Comparison of ENCODE assay signal across 10 cellular contexts in genomic region chr9:70422371-70423043, GRCh38. TPM values are rescaled to one million over a fixed set of nuclear protein-coding genes. Genes with fewer than 3 reads are reported as not detected.
A peak's percentile ranks its signal among the peaks of the same experiment; 100 is the strongest.
DNase-seq lines count a peak whose midpoint lies in the region; ATAC-seq and TF ChIP-seq lines count a peak whose summit lies in the region.
"Had no signal": no experiment of that assay in that cellular context is flagged by ENCODE, and none has a peak within 500 bp of the region (broad histone marks: within the 10 kb centered on the region; RNA-seq: fewer than 3 reads in every experiment).

No MANE protein-coding gene starts in this region.

- H3K27me3 Mint-ChIP-seq in naive thymus-derived CD8-positive, alpha-beta T cell, result no peaks in the 10 kb centered on the region

- H3K4me3 ChIP-seq in heart right ventricle, result no peak overlapping the region
- no peak overlapping the region for H3K4me3 ChIP-seq in adrenal gland
- H3K4me3 ChIP-seq in upper lobe of right lung, result no peak overlapping the region

- DNase-seq in heart right ventricle, result no peak
- no peak for DNase-seq in Right ventricle myocardium inferior (ENCODE audit: missing footprints)
- no peak for DNase-seq in adrenal gland
- DNase-seq in naive thymus-derived CD8-positive, alpha-beta T cell, result peak in 1 of 10 donors; percentile 6
- no peak for DNase-seq in upper lobe of right lung
- DNase-seq in AML-193 (lab: John Stamatoyannopoulos, UW), result no peak
- DNase-seq in NCI-H345 treated with DMSO at 0.1 percent for 48 hours (lab: John Stamatoyannopoulos, UW; ENCODE audit: unreplicated experiment), result no peak
- DNase-seq: NCI-H345 had no signal

- no peaks in the 10 kb centered on the region for H3K27me3 ChIP-seq in heart right ventricle
- no peaks in the 10 kb centered on the region for H3K27me3 ChIP-seq in adrenal gland
- no peaks in the 10 kb centered on the region for H3K27me3 ChIP-seq in upper lobe of right lung

- H3K36me3 Mint-ChIP-seq in naive thymus-derived CD8-positive, alpha-beta T cell, result no peaks in the 10 kb centered on the region

- H3K27ac Mint-ChIP-seq in naive thymus-derived CD8-positive, alpha-beta T cell, result peak overlapping the region; percentile 98 to 100 (median 100)

- no peak for ATAC-seq in heart right ventricle
- ATAC-seq in Right ventricle myocardium inferior, result no peak
- no peak for ATAC-seq in naive thymus-derived CD8-positive, alpha-beta T cell
- ATAC-seq in upper lobe of right lung, result no peak
- ATAC-seq in HG02642 (IDR thresholded peaks at IDR 0.05; ENCODE audit: poor library complexity, unreplicated experiment), result no peak

- peak overlapping the region in 9 of 10 donors; percentile 5 to 99 (median 97) for H3K4me3 Mint-ChIP-seq in naive thymus-derived CD8-positive, alpha-beta T cell
- H3K4me3 Mint-ChIP-seq: dendritic cell treated with granulocyte-macrophage colony-stimulating factor and Interleukin-4, amounts not matched to agents 40 ng/mL and 50 ng/mL, for 4 days had no signal

- no peaks in the 10 kb centered on the region for H3K36me3 ChIP-seq in heart right ventricle
- no peaks in the 10 kb centered on the region for H3K36me3 ChIP-seq in adrenal gland (replicated peaks in 1 of 2)
- no peaks in the 10 kb centered on the region for H3K36me3 ChIP-seq in upper lobe of right lung

- H3K4me1 ChIP-seq in heart right ventricle, result peaks cover 16 to 46% (median 34%) of the 10 kb centered on the region in 9 donors
- peaks cover 20 to 31% of the 10 kb centered on the region in 2 donors for H3K4me1 ChIP-seq in adrenal gland (replicated peaks in 1 of 2)
- H3K4me1 ChIP-seq in upper lobe of right lung, result peaks cover 41% of the 10 kb centered on the region

- POLR2A ChIA-PET in naive thymus-derived CD8-positive, alpha-beta T cell (lab: Charles Lee), result interaction anchor here (2.4 to 5.2 kb wide), 4 partner anchors 11 to 63 kb away, joined by 12 to 61 read pairs (median 40); no protein-coding TSS in a partner anchor

- no peak for TF ChIP-seq CTCF in heart right ventricle (IDR thresholded peaks at IDR 0.05)
- TF ChIP-seq CTCF in adrenal gland (IDR thresholded peaks at IDR 0.05), result no peak
- TF ChIP-seq CTCF in upper lobe of right lung (IDR thresholded peaks at IDR 0.05), result no peak

- no peaks in the 10 kb centered on the region for H3K9me3 Mint-ChIP-seq in naive thymus-derived CD8-positive, alpha-beta T cell
- H3K9me3 Mint-ChIP-seq: dendritic cell treated with granulocyte-macrophage colony-stimulating factor and Interleukin-4, amounts not matched to agents 40 ng/mL and 50 ng/mL, for 4 days had no signal

- H3K9me3 ChIP-seq in heart right ventricle, result no peaks in the 10 kb centered on the region
- H3K9me3 ChIP-seq in adrenal gland (replicated peaks in 1 of 3), result no peaks in the 10 kb centered on the region
- no peaks in the 10 kb centered on the region for H3K9me3 ChIP-seq in upper lobe of right lung

- intact Hi-C loops in heart right ventricle (cut with DNase I) (loop anchor here in 5 of 10 donors (5.0 to 10.0 kb wide), 5 partner anchors 45 to 180 kb away; partner anchors contain the start of gene SMC5 (in 1 of the 5)), Right ventricle myocardium inferior (cut with DNase I) (loop anchor here (5.0 kb wide), 1 partner anchor 155 kb away; no protein-coding TSS in a partner anchor), adrenal gland (cut with DNase I) (loop anchor here in 1 of 2 donors (5.0 kb wide), 1 partner anchor 60 kb away; no protein-coding TSS in a partner anchor), upper lobe of right lung (cut with DNase I) (loop anchor here (5.0 kb wide), 1 partner anchor 55 kb away; no protein-coding TSS in a partner anchor)

- 41 to 55% methylated on average over 6 of the region's 6 CpGs for WGBS in heart right ventricle, 2 donors
- WGBS in adrenal gland, 4 donors, result 80 to 84% (median 83%) methylated on average over 6 of the region's 6 CpGs

- peaks cover 30 to 49% (median 43%) of the 10 kb centered on the region in 4 donors for H3K4me1 Mint-ChIP-seq in naive thymus-derived CD8-positive, alpha-beta T cell

- peak overlapping the region in 9 of 10 donors; percentile 95 to 100 (median 100) for H3K27ac ChIP-seq in heart right ventricle
- H3K27ac ChIP-seq in adrenal gland, result peak overlapping the region in 4 of 5 donors; percentile 99 to 100 (median 100)
- peak overlapping the region; percentile 100 for H3K27ac ChIP-seq in upper lobe of right lung

- no peak for TF ChIP-seq POLR2A in adrenal gland (IDR thresholded peaks at IDR 0.05)

RNA-seq across cellular contexts. Expression of gene KLF9, which starts 8.1 kb away (rescaled TPM):
- 10 to 100 TPM; 27.3 to 67.4 (median 41.1) TPM for total RNA-seq in heart right ventricle
- polyA plus RNA-seq in heart right ventricle, result 10 to 100 TPM; 27.7 to 31.9 TPM
- total RNA-seq in Right ventricle myocardium inferior, result 52.6 TPM
- 10 to 100 TPM; 34.3 to 80.7 (median 45.3) TPM for total RNA-seq in adrenal gland
- polyA plus RNA-seq in adrenal gland, result 10 to 100 TPM; 16.8 to 34.1 (median 17.1) TPM
- total RNA-seq in naive thymus-derived CD8-positive, alpha-beta T cell, result 10 to 100 TPM; 29.6 TPM
- 1 to 10 TPM; 2.6 to 4.0 (median 3.2) TPM for polyA plus RNA-seq in naive thymus-derived CD8-positive, alpha-beta T cell
- total RNA-seq in upper lobe of right lung, result 91.0 TPM
